ENCODE assay signal across 10 cellular contexts in the genomic region with DNA sequence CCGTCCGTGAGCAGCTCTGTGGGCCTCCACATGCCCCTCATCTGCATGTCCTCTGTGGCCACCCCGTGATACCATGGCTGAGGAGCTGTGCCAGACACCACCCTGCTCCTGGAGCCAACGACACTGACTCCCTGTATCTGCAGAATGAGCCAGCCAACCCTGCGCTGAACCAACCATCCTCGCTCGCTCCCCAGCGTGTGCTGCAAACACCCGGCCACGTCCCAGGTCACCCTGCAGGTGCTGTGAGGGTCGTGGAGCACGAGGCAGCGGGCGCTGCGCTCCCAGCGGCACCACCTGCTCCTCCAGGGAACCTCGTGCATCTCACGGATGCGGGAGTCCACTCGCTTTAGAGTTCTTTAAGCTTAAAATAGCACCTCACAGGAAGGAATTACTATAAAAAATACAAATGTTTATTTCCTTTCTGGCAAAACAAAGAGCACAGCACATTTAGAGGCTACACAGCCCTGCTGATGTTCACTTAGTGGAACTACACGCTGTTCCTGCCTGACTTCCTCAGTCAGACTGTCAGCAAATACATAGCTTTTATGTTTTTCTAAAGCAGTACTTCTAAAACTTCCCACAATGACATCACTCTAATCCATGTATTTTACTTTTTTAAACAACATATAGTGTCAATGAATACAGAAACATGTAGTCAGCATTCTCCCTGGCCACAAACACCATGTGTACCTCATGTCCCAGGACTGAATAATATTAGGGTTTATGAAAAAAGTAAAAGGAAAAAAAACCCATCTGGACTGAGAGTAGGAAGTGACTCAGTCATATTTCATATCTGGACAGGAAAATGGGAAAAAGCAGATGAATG. TPM values are rescaled to one million over a fixed set of nuclear protein-coding genes. Genes with fewer than 3 reads are reported as not detected.
DNase-seq lines count a peak whose midpoint lies in the region; ATAC-seq, FAIRE-seq and TF ChIP-seq lines count a peak whose summit lies in the region.
"Had no signal": no experiment of that assay in that cellular context is flagged by ENCODE, and none has a peak within 500 bp of the region (broad histone marks: within the 10 kb centered on the region; RNA-seq: fewer than 3 reads in every experiment).

No MANE protein-coding gene starts in this region.

- no peak for FAIRE-seq in urothelium cell line (lab: Jason Lieb, UNC)

- DNase-seq in AG04450 (ENCODE audit: low read depth, low spot score), result peak; percentile 84
- DNase-seq in RPMI7951 (ENCODE audit: low read depth), result peak; percentile 63
- DNase-seq in fibroblast of lung (ENCODE audit: low read depth in 2 of 2), result peak; percentile 87 to 97
- no peak for DNase-seq in neural crest cell (ENCODE audit: low read depth, low spot score)
- DNase-seq in NOMO-1 treated with dmso at 0.1 percent for 144 hours (lab: John Stamatoyannopoulos, UW; ENCODE audit: unreplicated experiment), result no peak
- DNase-seq in urothelium cell line (ENCODE audit: low spot score), result no peak
- DNase-seq: islet precursor cell, SIG-M5 had no signal

- no peaks in the 10 kb centered on the region for H4K20me1 ChIP-seq in fibroblast of lung (ENCODE audit: control insufficient read depth, extremely low read depth, insufficient read depth, low read length)

- no peak overlapping the region for H3K4me3 Mint-ChIP-seq in neural crest cell

- no peaks in the 10 kb centered on the region for H3K36me3 Mint-ChIP-seq in neural crest cell (ENCODE audit: low read depth)

- H3K4me1 ChIP-seq in fibroblast of lung (ENCODE audit: control insufficient read depth, extremely low read depth, insufficient read depth, low read length), result peaks cover 25% of the 10 kb centered on the region

- no peak overlapping the region for H2AFZ ChIP-seq in fibroblast of lung (ENCODE audit: low read length)

- TF ChIP-seq CTCF in AG04450 (IDR thresholded peaks at IDR 0.05; ENCODE audit: low read depth, low read length) (no peak), fibroblast of lung (conservative IDR thresholded peaks at IDR 0.05 in 1 of 2, IDR thresholded peaks at IDR 0.05 in 1 of 2; ENCODE audit: low read depth in 1 of 2, low read length in 2 of 2) (no peak), neural crest cell (conservative IDR thresholded peaks at IDR 0.05) (no peak)

- peak overlapping the region; percentile 43 for H3K27ac Mint-ChIP-seq in neural crest cell (ENCODE audit: unreplicated experiment)

- H3K27ac ChIP-seq in AG04450 (ENCODE audit: low read depth, low read length), result peak overlapping the region; percentile 85
- H3K27ac ChIP-seq in fibroblast of lung (ENCODE audit: insufficient read depth, low read length), result peak overlapping the region; percentile 82

- no peaks in the 10 kb centered on the region for H3K9me3 Mint-ChIP-seq in neural crest cell

- ATAC-seq in HG03521 (IDR thresholded peaks at IDR 0.05; ENCODE audit: unreplicated experiment) (no peak), HG02885 (IDR thresholded peaks at IDR 0.05; ENCODE audit: poor library complexity, unreplicated experiment) (no peak)

- peaks cover 10% of the 10 kb centered on the region for H3K4me1 Mint-ChIP-seq in neural crest cell

- no peaks in the 10 kb centered on the region for H3K27me3 ChIP-seq in AG04450 (ENCODE audit: control insufficient read depth, insufficient read depth, low read length)
- H3K27me3 ChIP-seq in fibroblast of lung (ENCODE audit: control insufficient read depth, insufficient read depth, low read length), result no peaks in the 10 kb centered on the region

- POLR2A ChIA-PET in AG04450 (lab: Yijun Ruan, JAX), result interaction anchor here (0.9 to 1.4 kb wide), 3 partner anchors 12 to 29 kb away, joined by 3 to 7 read pairs (median 3); no protein-coding TSS in a partner anchor

- no peaks in the 10 kb centered on the region for H3K27me3 Mint-ChIP-seq in neural crest cell (ENCODE audit: low read depth)

- CTCF ChIA-PET in AG04450 (lab: Charles Lee), result interaction anchor here (1.8 kb wide), 1 partner anchor 19 kb away, joined by 10 read pairs; no protein-coding TSS in a partner anchor

- H3K79me2 ChIP-seq in fibroblast of lung (ENCODE audit: control insufficient read depth, insufficient read depth, low read length), result peaks cover 24% of the 10 kb centered on the region

- H3K9me3 ChIP-seq in AG04450 (ENCODE audit: control insufficient read depth, insufficient read depth, low read length), result no peaks in the 10 kb centered on the region; the same call in 1 of the 2 replicates
- no peaks in the 10 kb centered on the region for H3K9me3 ChIP-seq in fibroblast of lung (ENCODE audit: control insufficient read depth, insufficient read depth, low read depth, low read length)

- peak overlapping the region; percentile 1 for H3K9ac ChIP-seq in fibroblast of lung (ENCODE audit: insufficient read depth, low read length)

- H3K4me3 ChIP-seq in AG04450 (ENCODE audit: low read depth, low read length), result 0 out of 2 replicates have a peak overlapping the region, but pooled peaks have one; percentile 5
- H3K4me3 ChIP-seq in fibroblast of lung (replicated peaks in 1 of 4; ENCODE audit: control extremely low read depth in 1 of 4, insufficient read depth in 1 of 4, low read depth in 3 of 4, low read length in 4 of 4), result peak overlapping the region in 1 of 4 experiments; percentile 37

- H3K36me3 ChIP-seq in fibroblast of lung (ENCODE audit: control insufficient read depth, insufficient read depth, low read length), result peaks cover 1% of the 10 kb centered on the region

- peak overlapping the region; percentile 83 for H3K4me2 ChIP-seq in fibroblast of lung (ENCODE audit: extremely low read depth, insufficient read depth, low read length)

RNA-seq across cellular contexts. Expression of a gene that starts 43.5 kb away (rescaled TPM):
- polyA plus RNA-seq in AG04450 (2011; rRNA removed), result 70.1 and 77.9 TPM in 2 replicates
- 24.0 and 33.4 TPM in 2 replicates for polyA minus RNA-seq in AG04450 (2011; rRNA and poly(A)+ RNA removed)
- total RNA-seq in RPMI7951 (2014; rRNA removed; shearing (Covaris generic)), result 22.5 and 28.5 TPM in 2 replicates
- total RNA-seq in fibroblast of lung, result 28.0 and 41.1 TPM in 2 replicates
- 50.6 and 67.6 TPM in 2 replicates for polyA plus RNA-seq in fibroblast of lung
- polyA plus RNA-seq in fibroblast of lung (2012), result 83.9 and 96.1 TPM in 2 replicates
- polyA minus RNA-seq in fibroblast of lung (ENCODE audit: low replicate concordance), result 15.3 and 30.1 TPM in 2 replicates
- 37.9 and 40.7 TPM in 2 replicates for total RNA-seq in neural crest cell

RNA-seq across cellular contexts. Expression of a gene that starts 52.0 kb away (rescaled TPM):
- polyA plus RNA-seq in AG04450 (2011; rRNA removed), result 16.3 and 18.2 TPM in 2 replicates
- polyA minus RNA-seq in AG04450 (2011; rRNA and poly(A)+ RNA removed), result 25.3 and 36.4 TPM in 2 replicates
- 9.9 and 11.5 TPM in 2 replicates for total RNA-seq in RPMI7951 (2014; rRNA removed; shearing (Covaris generic))
- 38.5 and 40.3 TPM in 2 replicates for total RNA-seq in fibroblast of lung
- 13.5 and 17.6 TPM in 2 replicates for polyA plus RNA-seq in fibroblast of lung
- 21.9 and 26.4 TPM in 2 replicates for polyA plus RNA-seq in fibroblast of lung (2012)
- polyA minus RNA-seq in fibroblast of lung (ENCODE audit: low replicate concordance), result 43.6 and 55.9 TPM in 2 replicates
- 19.4 and 23.7 TPM in 2 replicates for total RNA-seq in neural crest cell

RNA-seq across cellular contexts. Expression of a gene that starts 57.2 kb away (rescaled TPM):
- 6.2 and 7.9 TPM in 2 replicates for polyA plus RNA-seq in AG04450 (2011; rRNA removed)
- polyA minus RNA-seq in AG04450 (2011; rRNA and poly(A)+ RNA removed), result 13.4 and 15.4 TPM in 2 replicates
- 6.5 and 7.6 TPM in 2 replicates for total RNA-seq in RPMI7951 (2014; rRNA removed; shearing (Covaris generic))
- total RNA-seq in fibroblast of lung, result 15.4 and 16.3 TPM in 2 replicates
- 6.4 and 8.6 TPM in 2 replicates for polyA plus RNA-seq in fibroblast of lung
- polyA plus RNA-seq in fibroblast of lung (2012), result 12.6 and 13.5 TPM in 2 replicates
- 19.5 and 24.6 TPM in 2 replicates for polyA minus RNA-seq in fibroblast of lung (ENCODE audit: low replicate concordance)
- total RNA-seq in neural crest cell, result 45.5 and 46.9 TPM in 2 replicates

Comparison
In these comparisons a context has a peak if more than half of its experiments do, and no peak if none do; other contexts are left out.
1. DNase-seq: peak in AG04450 (single experiment), RPMI7951 (single experiment) and fibroblast of lung (2 of 2); none in neural crest cell (single experiment), NOMO-1 treated with dmso at 0.1 percent for 144 hours (single experiment) and urothelium cell line (single experiment).